Comparison of ENCODE assay signal across 9 cellular contexts in genomic region chr11:91310085-91310484, GRCh38.
"Had no signal": no experiment of that assay in that cellular context is flagged by ENCODE, and none has a peak within 500 bp of the region (broad histone marks: within the 10 kb centered on the region; RNA-seq: fewer than 3 reads in every experiment).

No MANE protein-coding gene starts in this region.

- DNase-seq: GM23248, GOT3, H7, H9, HCEC 1CT, HFFc6 had no signal

- H3K27ac Mint-ChIP-seq: GM23338, H9, HFFc6 had no signal

- H3K27ac ChIP-seq: GM23248 had no signal

- H3K9me3 ChIP-seq: HAP-1 had no signal

- H3K4me2 ChIP-seq: GM23338 had no signal

- H3K9me3 Mint-ChIP-seq: GM23338, H9 had no signal

- H3K9ac ChIP-seq: GM23248 had no signal

- H3K4me3 ChIP-seq: GM23248, GM23338, HAP-1 had no signal

- ATAC-seq: GM23338, HCT116 had no signal

- H3K4me1 ChIP-seq: HAP-1 had no signal

- H2AFZ ChIP-seq: GM23248, GM23338 had no signal

- H3K36me3 ChIP-seq: HAP-1 had no signal

- H3K4me3 Mint-ChIP-seq: GM23338, H9, HFFc6 had no signal
